25 cellular contexts compared by ENCODE assay signal in the genomic region with DNA sequence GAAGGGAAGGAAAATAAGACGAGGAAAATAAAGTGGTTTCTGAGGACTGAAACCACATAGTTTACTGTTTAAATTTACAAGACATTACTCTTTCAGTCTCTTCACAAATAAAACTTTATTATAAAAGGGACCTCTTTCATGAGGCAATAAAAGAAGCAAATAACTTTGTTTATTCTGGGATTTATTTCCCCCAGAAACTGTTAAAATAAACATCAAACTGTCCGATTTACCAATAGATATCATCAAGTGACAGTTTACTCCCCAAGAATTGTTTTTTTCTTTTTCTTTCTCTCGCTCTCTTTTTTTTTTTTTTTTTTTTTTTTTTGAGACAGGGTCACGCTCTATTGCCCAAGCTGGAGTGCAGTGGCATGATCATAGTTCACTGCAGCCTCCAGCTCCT. TPM values are rescaled to one million over a fixed set of nuclear protein-coding genes. Genes with fewer than 3 reads are reported as not detected.
DNase-seq lines count a peak whose midpoint lies in the region; ATAC-seq and TF ChIP-seq lines count a peak whose summit lies in the region.
"Had no signal": no experiment of that assay in that cellular context is flagged by ENCODE, and none has a peak within 500 bp of the region (broad histone marks: within the 10 kb centered on the region; RNA-seq: fewer than 3 reads in every experiment).

No MANE protein-coding gene starts in this region.

- H3K27me3 Mint-ChIP-seq in neural progenitor cell (ENCODE audit: insufficient read depth, low read depth) = peaks cover 4% of the 10 kb centered on the region

- no peak for TF ChIP-seq CTCF in HEK293 (tag by site-specific recombination; IDR thresholded peaks at IDR 0.05)
- no peak for TF ChIP-seq CTCF in LNCaP clone FGC (IDR thresholded peaks at IDR 0.05; ENCODE audit: control insufficient read depth, extremely low read depth, insufficient read depth)
- no peak for TF ChIP-seq CTCF in PC-3 (conservative IDR thresholded peaks at IDR 0.05; ENCODE audit: low read depth, low read length)
- no peak for TF ChIP-seq CTCF in A673 (conservative IDR thresholded peaks at IDR 0.05; ENCODE audit: low read depth, low read length)
- no peak for TF ChIP-seq CTCF in neural progenitor cell (IDR thresholded peaks at IDR 0.05)

- H3K9ac ChIP-seq in PC-3 (ENCODE audit: low read length) = no peak overlapping the region
- H3K9ac ChIP-seq in neural progenitor cell = no peak overlapping the region
- H3K9ac ChIP-seq: BLaER1 treated with 17β-estradiol and CSF1 and Interleukin-3, amounts not matched to agents 10 nM and 100 nM had no signal

- intact Hi-C loops in PC-3 (cut with micrococcal nuclease) (loop anchor here (2.0 kb wide), 1 partner anchor 151 kb away; no protein-coding TSS in a partner anchor), left colon (cut with DNase I, micrococcal nuclease) (loop anchor here in 1 of 2 donors (5.0 kb wide), 1 partner anchor 91 kb away; no protein-coding TSS in a partner anchor), A673 (cut with micrococcal nuclease; ENCODE audit: unreplicated experiment) (loop anchor here (2.0 to 10.0 kb wide), 3 partner anchors 93 to 309 kb away; no protein-coding TSS in a partner anchor)

- no peak overlapping the region for H3K27ac Mint-ChIP-seq in neural progenitor cell
- H3K27ac Mint-ChIP-seq: CD4-positive, alpha-beta T cell; CD8-positive, alpha-beta memory T cell; GM23338; H9 had no signal

- no peaks in the 10 kb centered on the region for H3F3A ChIP-seq in PC-3 (ENCODE audit: low read length, unreplicated experiment)
- H3F3A ChIP-seq in neural progenitor cell (ENCODE audit: low read depth) = no peaks in the 10 kb centered on the region

- CTCF ChIA-PET in HEK293 (lab: Yijun Ruan, JAX) = interaction anchor here (1.0 kb wide), 1 partner anchor 29 kb away, joined by 4 read pairs; no protein-coding TSS in a partner anchor
- CTCF ChIA-PET in PC-3 (lab: Charles Lee) = no interaction called here
- CTCF ChIA-PET in A673 (lab: Charles Lee) = no interaction called here

- H3K9me3 ChIP-seq in HEK293 (ENCODE audit: control insufficient read depth, insufficient read depth, low read depth, low read length) (no peaks in the 10 kb centered on the region), PC-3 (ENCODE audit: low read length) (no peaks in the 10 kb centered on the region), A673 (ENCODE audit: low read depth, low read length, poor library complexity, severe bottlenecking) (no peaks in the 10 kb centered on the region), neural progenitor cell (ENCODE audit: low read depth) (peaks cover 11% of the 10 kb centered on the region)
- H3K9me3 ChIP-seq: BE2C had no signal

- BruUV-seq in PC-3 (replicated peaks; lab: Mats Ljungman, UMichigan) = no TSS peak
- BruUV-seq in A673 (replicated peaks; lab: Mats Ljungman, UMichigan) = no TSS peak

- H3K4me1 ChIP-seq in HEK293 (ENCODE audit: control insufficient read depth, insufficient read depth, low read length) (0 out of 2 replicates have a peak, but pooled peaks cover 2% of the 10 kb centered on the region), PC-3 (ENCODE audit: insufficient read depth, low read length) (peaks cover 9% of the 10 kb centered on the region; the same call in 1 of the 2 replicates), A673 (ENCODE audit: insufficient read depth, low read length, poor library complexity, severe bottlenecking) (no peaks in the 10 kb centered on the region), neural progenitor cell (peaks cover 3% of the 10 kb centered on the region)
- H3K4me1 ChIP-seq: BE2C had no signal

- H3K79me2 ChIP-seq in PC-3 (ENCODE audit: low read length) = no peaks in the 10 kb centered on the region
- H3K79me2 ChIP-seq in neural progenitor cell (ENCODE audit: low read depth) = no peaks in the 10 kb centered on the region

- H3K4me2 ChIP-seq in PC-3 (ENCODE audit: low read length) (peak overlapping the region; percentile 13; the same call in 1 of the 2 replicates), neural progenitor cell (no peak overlapping the region)
- H3K4me2 ChIP-seq: BLaER1 treated with 17β-estradiol and CSF1 and Interleukin-3, amounts not matched to agents 10 nM and 100 nM; GM23338 had no signal

- H3K4me3 ChIP-seq in HEK293 (ENCODE audit: low read depth, low read length) = no peak overlapping the region
- H3K4me3 ChIP-seq in LNCaP clone FGC (ENCODE audit: low read depth, low read length) = no peak overlapping the region
- no peak overlapping the region for H3K4me3 ChIP-seq in PC-3 (ENCODE audit: low read length)
- H3K4me3 ChIP-seq in A673 (ENCODE audit: low read depth, low read length, poor library complexity, severe bottlenecking) = no peak overlapping the region
- no peak overlapping the region for H3K4me3 ChIP-seq in neural progenitor cell
- H3K4me3 ChIP-seq: BLaER1 treated with 17β-estradiol and CSF1 and Interleukin-3, amounts not matched to agents 10 nM and 100 nM; GM23338 had no signal

- H3K36me3 ChIP-seq in HEK293 (ENCODE audit: control insufficient read depth in 2 of 2, insufficient read depth in 1 of 2, low read length in 2 of 2) = no peaks in the 10 kb centered on the region
- H3K36me3 ChIP-seq in PC-3 (ENCODE audit: low read depth, low read length) = no peaks in the 10 kb centered on the region
- H3K36me3 ChIP-seq in A673 (ENCODE audit: insufficient read depth, low read length, poor library complexity, severe bottlenecking) = no peaks in the 10 kb centered on the region
- no peaks in the 10 kb centered on the region for H3K36me3 ChIP-seq in neural progenitor cell
- H3K36me3 ChIP-seq: BE2C; BLaER1 treated with 17β-estradiol and CSF1 and Interleukin-3, amounts not matched to agents 10 nM and 100 nM had no signal

- H3K9me2 ChIP-seq in PC-3 (replicated peaks; ENCODE audit: low read length) = no peaks in the 10 kb centered on the region

- peaks cover 4% of the 10 kb centered on the region for H3K4me1 Mint-ChIP-seq in neural progenitor cell
- H3K4me1 Mint-ChIP-seq: GM23338 had no signal

- peak overlapping the region; percentile 17; the same call in 1 of the 2 replicates for H2AFZ ChIP-seq in PC-3 (ENCODE audit: low read length)
- no peak overlapping the region for H2AFZ ChIP-seq in neural progenitor cell (replicated peaks)
- H2AFZ ChIP-seq: GM23338 had no signal

- H3K27ac ChIP-seq in HEK293 (ENCODE audit: extremely low read depth, low read depth, low read length) (no peak overlapping the region), PC-3 (ENCODE audit: low read length) (no peak overlapping the region), A673 (ENCODE audit: low read depth, low read length, poor library complexity, severe bottlenecking) (no peak overlapping the region), neural progenitor cell (no peak overlapping the region)
- H3K27ac ChIP-seq: 22Rv1; BLaER1 treated with 17β-estradiol and CSF1 and Interleukin-3, amounts not matched to agents 10 nM and 100 nM had no signal

- peaks cover 5% of the 10 kb centered on the region for H3K9me3 Mint-ChIP-seq in neural progenitor cell
- H3K9me3 Mint-ChIP-seq: CD4-positive, alpha-beta T cell had no signal

- H3K27me3 ChIP-seq in PC-3 (ENCODE audit: low read length) (0 out of 2 replicates have a peak, but pooled peaks cover 3% of the 10 kb centered on the region), A673 (replicated peaks; ENCODE audit: insufficient read depth, low read depth, low read length, poor library complexity) (peaks cover 4% of the 10 kb centered on the region), neural progenitor cell (peaks cover 17% of the 10 kb centered on the region)
- H3K27me3 ChIP-seq: BLaER1 treated with 17β-estradiol and CSF1 and Interleukin-3, amounts not matched to agents 10 nM and 100 nM had no signal

- H3K36me3 Mint-ChIP-seq in neural progenitor cell = no peaks in the 10 kb centered on the region
- H3K36me3 Mint-ChIP-seq: CD14-positive monocyte; CD8-positive, alpha-beta memory T cell had no signal

- ATAC-seq in PC-3 = no peak
- peak; percentile 45 for ATAC-seq in left colon
- ATAC-seq: GM23338, HCT116 had no signal

- H3K4me3 Mint-ChIP-seq in neural progenitor cell = no peak overlapping the region
- H3K4me3 Mint-ChIP-seq: CD4-positive, alpha-beta T cell; CD8-positive, alpha-beta memory T cell; GM23338; H9 had no signal

- POLR2A ChIA-PET in HEK293 (lab: Yijun Ruan, JAX) (no interaction called here), PC-3 (lab: Charles Lee; ENCODE audit: unreplicated experiment) (no interaction called here), A673 (lab: Charles Lee; ENCODE audit: low non-redundant PET) (no interaction called here)

- H4K20me1 ChIP-seq in PC-3 (ENCODE audit: low read length) (no peaks in the 10 kb centered on the region), neural progenitor cell (ENCODE audit: low read depth) (no peaks in the 10 kb centered on the region)
- H4K20me1 ChIP-seq: BLaER1 treated with 17β-estradiol and CSF1 and Interleukin-3, amounts not matched to agents 10 nM and 100 nM had no signal

- DNase-seq in LNCaP clone FGC (ENCODE audit: low read depth) (peak; percentile 23), PC-3 (no peak), left colon (no peak), A673 (ENCODE audit: low spot score) (no peak), neural progenitor cell (ENCODE audit: low spot score) (no peak), SK-N-DZ (ENCODE audit: low spot score) (no peak)
- DNase-seq: ACHN; AML-193; BE2C; CD4-positive, alpha-beta T cell; CD8-positive, alpha-beta memory T cell; DMS 273 treated with DMSO at 0.1 percent for 48 hours; DMS53; DMS79 treated with DMSO at 0.1 percent for 48 hours; GF-D8; H9 had no signal

TF ChIP-seq in HEK293, 187 proteins besides CTCF, POLR2A, EP300 and RAD21 (continues in another document):
- no peak for TF ChIP-seq ZNF16 (tag by site-specific recombination; IDR thresholded peaks at IDR 0.05; ENCODE audit: low read depth)
- TF ChIP-seq ZNF670 (tag by site-specific recombination; IDR thresholded peaks at IDR 0.05; ENCODE audit: low read depth) = no peak
- no peak for TF ChIP-seq SCRT2 (tag by site-specific recombination; IDR thresholded peaks at IDR 0.05)
- no peak for TF ChIP-seq HOXD13 (CRISPR knock-in tag; IDR thresholded peaks at IDR 0.05; ENCODE audit: borderline replicate concordance)
- TF ChIP-seq ZSCAN23 (tag by site-specific recombination; IDR thresholded peaks at IDR 0.05) = no peak

RNA-seq across cellular contexts. Expression of gene SLC28A2, which starts 54.1 kb away (rescaled TPM):
- not detected in 2 replicates for total RNA-seq in PC-3 (2014; rRNA removed)
- 10 to 100 TPM; 39.0 to 44.9 TPM for total RNA-seq in left colon
- total RNA-seq in A673 (2021) = not detected in 2 replicates
- not detected in 2 replicates for total RNA-seq in neural progenitor cell (ENCODE audit: low replicate concordance)
- polyA plus RNA-seq in SK-N-DZ (2014; cell fraction: cytosol; rRNA removed) = 0.02 TPM in 1 of 2 replicates, not detected in the other
- polyA plus RNA-seq in SK-N-DZ (2014; cell fraction: nucleus; rRNA removed) = not detected in 2 replicates
- total RNA-seq: CD4-positive, alpha-beta T cell; CD8-positive, alpha-beta memory T cell; Daoy; G401; GM23338; H4; H9 had no signal
- polyA plus RNA-seq: CD14-positive monocyte; CD8-positive, alpha-beta memory T cell had no signal

Comparison
In these comparisons a context has a peak if more than half of its experiments do, and no peak if none do; other contexts are left out.
1. RNA of gene SLC28A2, which starts 54.1 kb away (total RNA-seq): 39.0 to 44.9 TPM in left colon; not detected in PC-3, not detected in A673 and not detected in neural progenitor cell; every median in the first group is over 10 times any median in the second.